ENCODE assay signal across 8 cellular contexts in genomic region chr3:157176108-157176507, GRCh38. TPM values are rescaled to one million over a fixed set of nuclear protein-coding genes. Genes with fewer than 3 reads are reported as not detected.
DNase-seq lines count a peak whose midpoint lies in the region; ATAC-seq and TF ChIP-seq lines count a peak whose summit lies in the region.

No MANE protein-coding gene starts in this region.

- TF ChIP-seq CTCF in suprapubic skin (IDR thresholded peaks at IDR 0.05): no peak

- H3K4me1 Mint-ChIP-seq in activated CD4-positive, alpha-beta T cell treated with anti-CD3 and anti-CD28 coated beads for 36 hours: peaks cover 20% of the 10 kb centered on the region
- peaks cover 32% of the 10 kb centered on the region for H3K4me1 Mint-ChIP-seq in activated T-helper 2 cell treated with anti-CD3 and anti-CD28 coated beads, Interferon-gamma antibody, Interleukin-2, Interleukin-4, amounts not matched to agents 10 μg/mL and 5 μg/mL and 100 μg/mL, durations not matched to agents 14 hours and 24 hours and 36 hours (ENCODE audit: low read depth)

- no peak for DNase-seq in activated CD4-positive, alpha-beta T cell treated with anti-CD3 and anti-CD28 coated beads for 36 hours
- DNase-seq in activated CD4-positive, alpha-beta T cell treated with anti-CD3 and anti-CD28 coated beads, Interleukin-2, amount 50 U/mL, for 4 hours: no peak
- DNase-seq in activated T-helper 2 cell treated with anti-CD3 and anti-CD28 coated beads, Interferon-gamma antibody, Interleukin-2, Interleukin-4, amounts not matched to agents 10 μg/mL and 5 μg/mL and 100 μg/mL, durations not matched to agents 14 hours and 24 hours and 36 hours (ENCODE audit: low spot score): no peak
- DNase-seq in iris pigment epithelial cell (ENCODE audit: low read depth) (peak; percentile 27), suprapubic skin (ENCODE audit: low spot score in 2 of 2) (no peak), cortex of kidney (lab: John Stamatoyannopoulos, UW) (no peak), NCI-H446 (lab: John Stamatoyannopoulos, UW) (no peak)
- no peak for DNase-seq in NK-92 treated with Interleukin-12 subunit alpha and Interleukin-12 subunit beta, amount 100 ng/mL, for 24 hours (lab: John Stamatoyannopoulos, UW)

- peaks cover 12% of the 10 kb centered on the region for H3K4me1 ChIP-seq in suprapubic skin

- no peak for TF ChIP-seq EP300 in suprapubic skin (IDR thresholded peaks at IDR 0.05)

- CTCF ChIA-PET in activated CD4-positive, alpha-beta T cell treated with anti-CD3 and anti-CD28 coated beads for 36 hours (lab: Charles Lee): interaction anchor here (1.2 to 3.8 kb wide), 8 partner anchors 9 to 63 kb away, joined by 3 to 47 read pairs (median 6); partner anchors contain the start of gene CCNL1

- no peaks in the 10 kb centered on the region for H3K27me3 ChIP-seq in suprapubic skin

- H3K9me3 ChIP-seq in suprapubic skin: no peaks in the 10 kb centered on the region

- intact Hi-C loops in activated CD4-positive, alpha-beta T cell treated with anti-CD3 and anti-CD28 coated beads for 36 hours (cut with DNase I, micrococcal nuclease): loop anchor here in 1 of 2 experiments (5.0 to 10.0 kb wide), 2 partner anchors 931 to 1469 kb away; partner anchors contain the start of genes GFM1 and SHOX2
- intact Hi-C loops in activated T-helper 2 cell treated with anti-CD3 and anti-CD28 coated beads, Interferon-gamma antibody, Interleukin-2, Interleukin-4, amounts not matched to agents 10 μg/mL and 5 μg/mL and 100 μg/mL, durations not matched to agents 14 hours and 24 hours and 36 hours (cut with micrococcal nuclease): no loop called here

- no peaks in the 10 kb centered on the region for H3K36me3 ChIP-seq in suprapubic skin

- TF ChIP-seq POLR2A in suprapubic skin (IDR thresholded peaks at IDR 0.05): no peak

- H3K27ac Mint-ChIP-seq in activated CD4-positive, alpha-beta T cell treated with anti-CD3 and anti-CD28 coated beads for 36 hours: peak overlapping the region; percentile 99
- peak overlapping the region; percentile 96 for H3K27ac Mint-ChIP-seq in activated T-helper 2 cell treated with anti-CD3 and anti-CD28 coated beads, Interferon-gamma antibody, Interleukin-2, Interleukin-4, amounts not matched to agents 10 μg/mL and 5 μg/mL and 100 μg/mL, durations not matched to agents 14 hours and 24 hours and 36 hours

- peak overlapping the region; percentile 91 for H3K27ac ChIP-seq in suprapubic skin

- H3K36me3 Mint-ChIP-seq in activated CD4-positive, alpha-beta T cell treated with anti-CD3 and anti-CD28 coated beads for 36 hours (ENCODE audit: low read depth): peaks cover 34% of the 10 kb centered on the region
- peaks cover 38% of the 10 kb centered on the region for H3K36me3 Mint-ChIP-seq in activated T-helper 2 cell treated with anti-CD3 and anti-CD28 coated beads, Interferon-gamma antibody, Interleukin-2, Interleukin-4, amounts not matched to agents 10 μg/mL and 5 μg/mL and 100 μg/mL, durations not matched to agents 14 hours and 24 hours and 36 hours (ENCODE audit: low read depth)

- POLR2A ChIA-PET in activated CD4-positive, alpha-beta T cell treated with anti-CD3 and anti-CD28 coated beads for 36 hours (lab: Charles Lee): interaction anchor here (0.6 to 6.1 kb wide), 2 partner anchors 16 to 64 kb away, joined by 3 to 127 read pairs; partner anchors contain the start of gene CCNL1

- no peaks in the 10 kb centered on the region for H3K27me3 Mint-ChIP-seq in activated CD4-positive, alpha-beta T cell treated with anti-CD3 and anti-CD28 coated beads for 36 hours
- H3K27me3 Mint-ChIP-seq in activated T-helper 2 cell treated with anti-CD3 and anti-CD28 coated beads, Interferon-gamma antibody, Interleukin-2, Interleukin-4, amounts not matched to agents 10 μg/mL and 5 μg/mL and 100 μg/mL, durations not matched to agents 14 hours and 24 hours and 36 hours (ENCODE audit: low read depth): no peaks in the 10 kb centered on the region

- peak overlapping the region; percentile 94 for H3K4me3 Mint-ChIP-seq in activated CD4-positive, alpha-beta T cell treated with anti-CD3 and anti-CD28 coated beads for 36 hours
- peak overlapping the region; percentile 97 for H3K4me3 Mint-ChIP-seq in activated T-helper 2 cell treated with anti-CD3 and anti-CD28 coated beads, Interferon-gamma antibody, Interleukin-2, Interleukin-4, amounts not matched to agents 10 μg/mL and 5 μg/mL and 100 μg/mL, durations not matched to agents 14 hours and 24 hours and 36 hours (ENCODE audit: low read depth)

- 36% methylated on average over 2 of the region's 2 CpGs for WGBS in suprapubic skin

- peaks cover 3% of the 10 kb centered on the region for H3K9me3 Mint-ChIP-seq in activated CD4-positive, alpha-beta T cell treated with anti-CD3 and anti-CD28 coated beads for 36 hours (ENCODE audit: low read depth)
- peaks cover 21% of the 10 kb centered on the region for H3K9me3 Mint-ChIP-seq in activated T-helper 2 cell treated with anti-CD3 and anti-CD28 coated beads, Interferon-gamma antibody, Interleukin-2, Interleukin-4, amounts not matched to agents 10 μg/mL and 5 μg/mL and 100 μg/mL, durations not matched to agents 14 hours and 24 hours and 36 hours

- no peak for ATAC-seq in activated CD4-positive, alpha-beta T cell treated with anti-CD3 and anti-CD28 coated beads for 36 hours

- H3K4me3 ChIP-seq in suprapubic skin: peak overlapping the region; percentile 65

RNA-seq across cellular contexts. Expression of gene CCNL1, which starts 16.2 kb away (rescaled TPM):
- 100 to 1,000 TPM; 163 to 215 TPM for total RNA-seq in activated CD4-positive, alpha-beta T cell treated with anti-CD3 and anti-CD28 coated beads for 36 hours
- total RNA-seq in activated T-helper 2 cell treated with anti-CD3 and anti-CD28 coated beads, Interferon-gamma antibody, Interleukin-2, Interleukin-4, amounts not matched to agents 10 μg/mL and 5 μg/mL and 100 μg/mL, durations not matched to agents 14 hours and 24 hours and 36 hours: 160 and 167 TPM in 2 replicates
- total RNA-seq in suprapubic skin: 100 to 1,000 TPM; 203 to 665 (median 246) TPM
